Comparison of ENCODE assay signal across 16 cellular contexts in genomic region chr1:169618367-169618766, GRCh38. TPM values are rescaled to one million over a fixed set of nuclear protein-coding genes. Genes with fewer than 3 reads are reported as not detected.
DNase-seq lines count a peak whose midpoint lies in the region; ATAC-seq, FAIRE-seq and TF ChIP-seq lines count a peak whose summit lies in the region.
"Had no signal": no experiment of that assay in that cellular context is flagged by ENCODE, and none has a peak within 500 bp of the region (broad histone marks: within the 10 kb centered on the region; RNA-seq: fewer than 3 reads in every experiment).

No MANE protein-coding gene starts in this region.

- peak; percentile 15 for DNase-seq in bronchial epithelial cell (ENCODE audit: low read depth)
- peak; percentile 7 to 90 for DNase-seq in dermis microvascular lymphatic vessel endothelial cell (ENCODE audit: low read depth in 2 of 2)
- DNase-seq in left lung, result no peak
- DNase-seq in upper lobe of right lung, result no peak
- DNase-seq in kidney tubule cell (ENCODE audit: low spot score), result no peak
- DNase-seq: BE2C; CD4-positive, alpha-beta memory T cell; DMS153 had no signal

- no peak for FAIRE-seq in bronchial epithelial cell (lab: Jason Lieb, UNC)
- FAIRE-seq: A549, D721Med, HepG2, HTR-8/SVneo had no signal

- H3K9me3 ChIP-seq in left lung (no peaks in the 10 kb centered on the region), upper lobe of right lung (no peaks in the 10 kb centered on the region)
- H3K9me3 ChIP-seq: A549, BE2C had no signal

- H3K27ac ChIP-seq in left lung (peak overlapping the region in 1 of 2 donors; percentile 15), upper lobe of right lung (peak overlapping the region; percentile 12)
- H3K27ac ChIP-seq: A549, C4-2B had no signal

- no peaks in the 10 kb centered on the region for H3K4me1 ChIP-seq in left lung
- no peaks in the 10 kb centered on the region for H3K4me1 ChIP-seq in upper lobe of right lung
- H3K4me1 ChIP-seq: A549, BE2C had no signal

- no peak for TF ChIP-seq CTCF in bronchial epithelial cell (IDR thresholded peaks at IDR 0.05; ENCODE audit: insufficient read depth, low read length, severe bottlenecking)
- no peak for TF ChIP-seq CTCF in left lung (IDR thresholded peaks at IDR 0.05)
- TF ChIP-seq CTCF in upper lobe of right lung (IDR thresholded peaks at IDR 0.05), result no peak

- H3K4me3 ChIP-seq in bronchial epithelial cell (ENCODE audit: low read depth, low read length), result no peak overlapping the region
- H3K4me3 ChIP-seq in left lung, result no peak overlapping the region
- H3K4me3 ChIP-seq in upper lobe of right lung, result no peak overlapping the region
- H3K4me3 ChIP-seq: A549 had no signal

- peaks cover 2% of the 10 kb centered on the region for H3K27me3 ChIP-seq in bronchial epithelial cell (ENCODE audit: control insufficient read depth, insufficient read depth, low read length)
- H3K27me3 ChIP-seq in left lung, result no peaks in the 10 kb centered on the region
- no peaks in the 10 kb centered on the region for H3K27me3 ChIP-seq in upper lobe of right lung
- H3K27me3 ChIP-seq: BE2C had no signal

- peak; percentile 91 for ATAC-seq in left lung
- ATAC-seq in upper lobe of right lung, result peak; percentile 63
- ATAC-seq in GM21423 (IDR thresholded peaks at IDR 0.05; ENCODE audit: unreplicated experiment), result no peak
- ATAC-seq: A549, HCT116, HepG2 had no signal

- intact Hi-C loops in left lung (cut with DNase I) (no loop called here), upper lobe of right lung (cut with DNase I) (no loop called here)

- H3K36me3 ChIP-seq in bronchial epithelial cell (ENCODE audit: control insufficient read depth, insufficient read depth, low read length), result no peaks in the 10 kb centered on the region
- no peaks in the 10 kb centered on the region for H3K36me3 ChIP-seq in left lung
- H3K36me3 ChIP-seq in upper lobe of right lung, result no peaks in the 10 kb centered on the region
- H3K36me3 ChIP-seq: BE2C had no signal

RNA-seq across cellular contexts. Expression of gene SELP, which starts 11.6 kb away (rescaled TPM):
- not detected in 2 replicates for total RNA-seq in bronchial epithelial cell
- 0.13 and 8.2 TPM in 2 replicates for total RNA-seq in dermis microvascular lymphatic vessel endothelial cell
- 10 to 100 TPM; 22.0 to 27.0 TPM for total RNA-seq in left lung
- total RNA-seq in upper lobe of right lung, result 61.5 TPM
- total RNA-seq: HepG2 had no signal

RNA-seq across cellular contexts. Expression of gene F5, which starts 32.1 kb away (rescaled TPM):
- total RNA-seq in bronchial epithelial cell (not detected in 2 replicates), dermis microvascular lymphatic vessel endothelial cell (not detected in 2 replicates), left lung (1 to 10 TPM in 1 of 2 donors, under 1 TPM in 1; 0.90 to 7.2 TPM), upper lobe of right lung (1.6 TPM)
- total RNA-seq: H4 had no signal

Comparison
In these comparisons a context has a peak if more than half of its experiments do, and no peak if none do; other contexts are left out.
1. DNase-seq: peak in bronchial epithelial cell (single experiment) and dermis microvascular lymphatic vessel endothelial cell (2 of 2); none in left lung (0 of 2), upper lobe of right lung (single experiment) and kidney tubule cell (single experiment).